ENCODE assay signal across 13 cellular contexts in the genomic region with DNA sequence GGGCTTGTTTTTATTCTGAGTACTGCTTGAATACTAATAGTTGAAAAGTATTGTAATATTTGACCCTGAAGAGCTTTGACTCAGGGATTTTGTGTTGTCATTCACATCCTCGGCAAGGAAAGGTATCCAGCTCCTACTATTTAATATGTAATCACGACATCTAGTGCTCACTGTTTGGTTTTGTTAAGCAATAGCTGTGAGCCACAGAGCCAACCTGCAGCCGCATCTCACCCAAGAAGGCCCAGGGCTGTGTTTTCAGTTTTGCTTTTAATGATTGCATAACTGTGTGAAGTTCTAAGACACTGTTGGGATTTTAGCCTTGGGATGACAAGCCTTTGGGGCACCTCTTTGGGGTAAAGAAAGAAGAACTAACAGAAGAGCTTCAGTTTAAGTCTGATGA.
DNase-seq lines count a peak whose midpoint lies in the region; ATAC-seq, FAIRE-seq and TF ChIP-seq lines count a peak whose summit lies in the region.
"Had no signal": no experiment of that assay in that cellular context is flagged by ENCODE, and none has a peak within 500 bp of the region (broad histone marks: within the 10 kb centered on the region; RNA-seq: fewer than 3 reads in every experiment).

No MANE protein-coding gene starts in this region.

- H4K20me1 ChIP-seq in K562 (replicated peaks; ENCODE audit: control insufficient read depth, insufficient read depth, low read length): no peaks in the 10 kb centered on the region

- no peaks in the 10 kb centered on the region for H3K9me1 ChIP-seq in K562 (ENCODE audit: control insufficient read depth, insufficient read depth, low read length)

- H3K36me3 Mint-ChIP-seq in mesothelial cell of epicardium: no peaks in the 10 kb centered on the region

- no peak overlapping the region for H3K4me3 Mint-ChIP-seq in mesothelial cell of epicardium
- H3K4me3 Mint-ChIP-seq in stimulated activated naive CD8-positive, alpha-beta T cell treated with anti-CD3 and anti-CD28 coated beads, Interleukin-15, amount 100 ng/mL, for 72 hours: no peak overlapping the region

- H3K27ac ChIP-seq in K562 (ENCODE audit: extremely low read depth, low read depth, low read length) (no peak overlapping the region), spleen (no peak overlapping the region)
- H3K27ac ChIP-seq: thoracic aorta had no signal

- H3K4me3 ChIP-seq in K562 (no peak overlapping the region), spleen (no peak overlapping the region)
- H3K4me3 ChIP-seq: thoracic aorta had no signal

- H3K79me2 ChIP-seq in K562 (ENCODE audit: control insufficient read depth, insufficient read depth, low read length): no peaks in the 10 kb centered on the region

- no peaks in the 10 kb centered on the region for H3K4me1 ChIP-seq in K562 (replicated peaks in 1 of 2; ENCODE audit: control insufficient read depth in 2 of 2, insufficient read depth in 2 of 2, low read length in 2 of 2)
- no peaks in the 10 kb centered on the region for H3K4me1 ChIP-seq in spleen

- DNase-seq in Daoy (ENCODE audit: low read depth) (peak; percentile 51), NCI-H526 (lab: John Stamatoyannopoulos, UW) (peak; percentile 54 to 65), K562 (ENCODE audit: extremely low read depth in 1 of 4, low spot score in 3 of 4) (no peak), mesothelial cell of epicardium (ENCODE audit: low spot score in 2 of 2, unreplicated experiment in 2 of 2) (no peak), NCI-H2227 treated with DMSO at 0.1 percent for 48 hours (lab: John Stamatoyannopoulos, UW) (no peak), spleen (no peak)
- DNase-seq in stimulated activated naive CD8-positive, alpha-beta T cell treated with anti-CD3 and anti-CD28 coated beads, Interleukin-15, amount 100 ng/mL, for 72 hours: no peak
- DNase-seq: NCI-H2081 treated with DMSO at 0.1 percent for 48 hours, right cardiac atrium, SHP77 treated with DMSO at 0.1 percent for 48 hours had no signal

- no peak for TF ChIP-seq POLR2A in K562 (conservative IDR thresholded peaks at IDR 0.05)
- no peak for TF ChIP-seq POLR2A in spleen (IDR thresholded peaks at IDR 0.05)

- H3K4me2 ChIP-seq in K562 (ENCODE audit: insufficient read depth, low read length): no peak overlapping the region

- ATAC-seq in K562 (no peak), HG03097 (IDR thresholded peaks at IDR 0.05; ENCODE audit: low FRiP score, unreplicated experiment) (no peak)
- ATAC-seq in stimulated activated naive CD8-positive, alpha-beta T cell treated with anti-CD3 and anti-CD28 coated beads, Interleukin-15, amount 100 ng/mL, for 72 hours: no peak
- ATAC-seq: activated CD4-positive, CD25-positive, alpha-beta regulatory T cell treated with anti-CD3 and anti-CD28 coated beads, Interleukin-2, amount 50 U/mL, for 24 hours; right cardiac atrium had no signal

- CTCF ChIA-PET in K562 (lab: Yijun Ruan, JAX; ENCODE audit: low intra/inter-chr PET ratio): no interaction called here

- WGBS in K562 (ENCODE audit: insufficient coverage, low coverage, missing lambda C conversion rate): 0% methylated on average over 3 of the region's 3 CpGs
- WGBS in spleen, 5 donors: 37 to 73% (median 50%) methylated on average over 3 of the region's 3 CpGs

- H3K4me1 Mint-ChIP-seq in mesothelial cell of epicardium: peaks cover 28% of the 10 kb centered on the region
- no peaks in the 10 kb centered on the region for H3K4me1 Mint-ChIP-seq in stimulated activated naive CD8-positive, alpha-beta T cell treated with anti-CD3 and anti-CD28 coated beads, Interleukin-15, amount 100 ng/mL, for 72 hours

- peak overlapping the region; percentile 80 for H3K27ac Mint-ChIP-seq in mesothelial cell of epicardium
- no peak overlapping the region for H3K27ac Mint-ChIP-seq in stimulated activated naive CD8-positive, alpha-beta T cell treated with anti-CD3 and anti-CD28 coated beads, Interleukin-15, amount 100 ng/mL, for 72 hours

- TF ChIP-seq EP300 in K562 (IDR thresholded peaks at IDR 0.05; ENCODE audit: low read length): no peak

- POLR2A ChIA-PET in K562 (lab: Yijun Ruan, JAX): no interaction called here

- FAIRE-seq in K562 (lab: Jason Lieb, UNC): no peak

- intact Hi-C loops in K562 (cut with micrococcal nuclease) (no loop called here), spleen (cut with DNase I; ENCODE audit: low total_unique reads) (no loop called here)

- no peak for TF ChIP-seq CTCF in K562 (IDR thresholded peaks at IDR 0.05 in 2 of 3, conservative IDR thresholded peaks at IDR 0.05 in 1 of 3; ENCODE audit: insufficient read depth in 2 of 3, low read depth in 1 of 3, low read length in 3 of 3)
- no peak for TF ChIP-seq CTCF in mesothelial cell of epicardium (IDR thresholded peaks at IDR 0.05; ENCODE audit: unreplicated experiment)
- no peak for TF ChIP-seq CTCF in spleen (IDR thresholded peaks at IDR 0.05 in 8 of 11, conservative IDR thresholded peaks at IDR 0.05 in 3 of 11)

- H3K9ac ChIP-seq in K562 (ENCODE audit: insufficient read depth in 1 of 2, low read depth in 2 of 2, low read length in 2 of 2): no peak overlapping the region

- no peak for TF ChIP-seq RAD21 in K562 (CRISPR knock-in tag; conservative IDR thresholded peaks at IDR 0.05 in 1 of 2, IDR thresholded peaks at IDR 0.05 in 1 of 2)

- H3K27me3 ChIP-seq in K562 (ENCODE audit: control insufficient read depth in 2 of 2, insufficient read depth in 2 of 2, low read length in 2 of 2): no peaks in the 10 kb centered on the region
- H3K27me3 ChIP-seq in spleen (replicated peaks in 1 of 7): peaks cover 0 to 4% (median 0%) of the 10 kb centered on the region in 7 donors

- H3K36me3 ChIP-seq in K562 (ENCODE audit: control insufficient read depth, insufficient read depth, low read length) (no peaks in the 10 kb centered on the region), spleen (no peaks in the 10 kb centered on the region)
- H3K36me3 ChIP-seq: thoracic aorta had no signal

- no peak overlapping the region for H2AFZ ChIP-seq in K562 (ENCODE audit: low read depth, low read length)

- H3K27me3 Mint-ChIP-seq in mesothelial cell of epicardium (ENCODE audit: low read depth): no peaks in the 10 kb centered on the region
- H3K27me3 Mint-ChIP-seq in stimulated activated naive CD8-positive, alpha-beta T cell treated with anti-CD3 and anti-CD28 coated beads, Interleukin-15, amount 100 ng/mL, for 72 hours: no peaks in the 10 kb centered on the region

- H3K9me3 Mint-ChIP-seq in mesothelial cell of epicardium: no peaks in the 10 kb centered on the region
- no peaks in the 10 kb centered on the region for H3K9me3 Mint-ChIP-seq in stimulated activated naive CD8-positive, alpha-beta T cell treated with anti-CD3 and anti-CD28 coated beads, Interleukin-15, amount 100 ng/mL, for 72 hours

- no peaks in the 10 kb centered on the region for H3K9me3 ChIP-seq in K562 (replicated peaks; ENCODE audit: control insufficient read depth, insufficient read depth, low read depth, low read length)
- no peaks in the 10 kb centered on the region for H3K9me3 ChIP-seq in spleen
- H3K9me3 ChIP-seq: thoracic aorta had no signal

- in situ Hi-C loops in K562 (cut with MboI): no loop called here

- no TSS peak for BruUV-seq in K562 (replicated peaks; lab: Mats Ljungman, UMichigan)

TF ChIP-seq in K562, 482 proteins besides CTCF, POLR2A, EP300 and RAD21:
- TF ChIP-seq, protein P1, sequence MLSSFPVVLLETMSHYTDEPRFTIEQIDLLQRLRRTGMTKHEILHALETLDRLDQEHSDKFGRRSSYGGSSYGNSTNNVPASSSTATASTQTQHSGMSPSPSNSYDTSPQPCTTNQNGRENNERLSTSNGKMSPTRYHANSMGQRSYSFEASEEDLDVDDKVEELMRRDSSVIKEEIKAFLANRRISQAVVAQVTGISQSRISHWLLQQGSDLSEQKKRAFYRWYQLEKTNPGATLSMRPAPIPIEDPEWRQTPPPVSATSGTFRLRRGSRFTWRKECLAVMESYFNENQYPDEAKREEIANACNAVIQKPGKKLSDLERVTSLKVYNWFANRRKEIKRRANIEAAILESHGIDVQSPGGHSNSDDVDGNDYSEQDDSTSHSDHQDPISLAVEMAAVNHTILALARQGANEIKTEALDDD (IDR thresholded peaks at IDR 0.05): no peak
- TF ChIP-seq LEF1 (IDR thresholded peaks at IDR 0.05): no peak
- TF ChIP-seq SMAD3 (CRISPR knock-in tag; conservative IDR thresholded peaks at IDR 0.05): no peak
- no peak for TF ChIP-seq HSF4 (CRISPR knock-in tag; IDR thresholded peaks at IDR 0.05; ENCODE audit: borderline replicate concordance)
- TF ChIP-seq CEBPB (tag; IDR thresholded peaks at IDR 0.05): peak; percentile 30; the same call in 1 of the 2 replicates
- TF ChIP-seq SPI1 (IDR thresholded peaks at IDR 0.05; ENCODE audit: borderline replicate concordance, low read depth, low read length): no peak

Comparison
In these comparisons a context has a peak if more than half of its experiments do, and no peak if none do; other contexts are left out.
1. DNase-seq: peak in Daoy (single experiment) and NCI-H526 (2 of 2); none in K562 (0 of 4), mesothelial cell of epicardium (0 of 2), NCI-H2227 treated with DMSO at 0.1 percent for 48 hours (single experiment), spleen (single experiment) and stimulated activated naive CD8-positive, alpha-beta T cell treated with anti-CD3 and anti-CD28 coated beads, Interleukin-15, amount 100 ng/mL, for 72 hours (0 of 2).